ENCODE assay signal across 24 cellular contexts in the genomic region with DNA sequence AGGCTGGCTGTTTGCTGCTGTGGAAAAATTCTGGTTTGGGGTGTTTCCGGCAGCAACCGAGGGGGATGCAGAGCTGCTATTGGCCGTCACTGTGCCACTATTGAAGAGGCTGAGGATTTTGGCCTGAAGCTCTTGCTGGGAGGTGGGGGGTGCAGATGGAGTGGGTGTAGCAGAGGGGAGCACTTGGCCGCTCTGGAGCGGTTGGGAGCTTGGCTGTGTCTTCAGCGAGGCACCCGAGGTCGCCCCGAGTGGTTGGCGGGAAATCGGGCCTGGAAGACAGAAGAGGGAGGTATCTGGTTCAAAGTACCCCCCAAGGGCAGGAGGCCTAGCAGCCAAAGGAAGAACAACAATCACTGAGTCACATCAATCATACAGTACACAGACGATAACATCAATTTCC. TPM values are rescaled to one million over a fixed set of nuclear protein-coding genes. Genes with fewer than 3 reads are reported as not detected.
A peak's percentile ranks its signal among the peaks of the same experiment; 100 is the strongest.
DNase-seq lines count a peak whose midpoint lies in the region; ATAC-seq and TF ChIP-seq lines count a peak whose summit lies in the region.
"Had no signal": no experiment of that assay in that cellular context is flagged by ENCODE, and none has a peak within 500 bp of the region (broad histone marks: within the 10 kb centered on the region; RNA-seq: fewer than 3 reads in every experiment).

No MANE protein-coding gene starts in this region.

- ATAC-seq in GM19397 (IDR thresholded peaks at IDR 0.05; ENCODE audit: unreplicated experiment) (no peak), HG02840 (IDR thresholded peaks at IDR 0.05; ENCODE audit: low FRiP score, unreplicated experiment) (no peak)
- ATAC-seq: K562 had no signal

- H3K9me3 Mint-ChIP-seq in Calu3 (ENCODE audit: low read depth, unreplicated experiment), result no peaks in the 10 kb centered on the region

- TSS peak; percentile 9 for BruUV-seq in Calu3 (replicated peaks; lab: Mats Ljungman, UMichigan)

- no peak overlapping the region for H3K27ac Mint-ChIP-seq in Calu3 (ENCODE audit: unreplicated experiment)

- H3K4me1 Mint-ChIP-seq in Calu3 (ENCODE audit: low read depth, unreplicated experiment), result no peaks in the 10 kb centered on the region

- no peak overlapping the region for H3K4me3 Mint-ChIP-seq in Calu3 (ENCODE audit: low read depth, unreplicated experiment)

- CTCF ChIA-PET in Calu3 (lab: Charles Lee), result no interaction called here

- peak overlapping the region; percentile 54 for H3K27ac ChIP-seq in caudate nucleus (ENCODE audit: low read depth, low read length)
- peak overlapping the region; percentile 51 for H3K27ac ChIP-seq in temporal lobe (ENCODE audit: low read depth, low read length)

- intact Hi-C loops in Calu3 (cut with micrococcal nuclease; ENCODE audit: unreplicated experiment), result no loop called here

- DNase-seq in Calu3 (no peak), caudate nucleus (lab: John Stamatoyannopoulos, UW) (peak in 1 of 61 donors; percentile 53), ecto neural progenitor cell (ENCODE audit: low spot score) (peak; percentile 34)
- no peak for DNase-seq in activated CD4-positive, alpha-beta T cell treated with anti-CD3 and anti-CD28 coated beads for 4 hours
- DNase-seq: BE2C; Caco-2; CD4-positive, alpha-beta memory T cell; GOT3; HCEC 1CT; MM.1S; NCI-H1048; NCI-H1417 treated with DMSO at 0.1 percent for 48 hours; NCI-H187; NCI-H2107; NCI-H446 treated with DMSO at 0.1 percent for 48 hours; NCI-H526 treated with DMSO at 0.1 percent for 48 hours; OCI-M1; SJCRH30 had no signal

- no peak for TF ChIP-seq CTCF in Calu3 (IDR thresholded peaks at IDR 0.05; ENCODE audit: unreplicated experiment)

- H3K27me3 Mint-ChIP-seq in Calu3 (ENCODE audit: unreplicated experiment), result no peaks in the 10 kb centered on the region

- H3K36me3 Mint-ChIP-seq in Calu3 (ENCODE audit: insufficient read depth, unreplicated experiment), result peaks cover 46% of the 10 kb centered on the region

RNA-seq across cellular contexts. Expression of a gene that starts 27.1 kb away (rescaled TPM):
- total RNA-seq in Calu3 (2022) (31.7 and 34.4 TPM in 2 replicates), temporal lobe (21.6 TPM)

RNA-seq across cellular contexts. Expression of a gene that starts 33.6 kb away (rescaled TPM):
- 2.1 and 2.2 TPM in 2 replicates for total RNA-seq in Calu3 (2022)
- total RNA-seq in temporal lobe, result 17.2 TPM
- total RNA-seq: CD4-positive, alpha-beta memory T cell; Daoy had no signal

RNA-seq across cellular contexts. Expression of a gene that starts 53.9 kb away (rescaled TPM):
- total RNA-seq in Calu3 (2022), result not detected in 2 replicates
- total RNA-seq in temporal lobe, result 0.25 TPM
- total RNA-seq: K562, LHCN-M2 had no signal

RNA-seq across cellular contexts. Expression of a gene that starts 55.5 kb away (rescaled TPM):
- 13.3 and 13.6 TPM in 2 replicates for total RNA-seq in Calu3 (2022)
- total RNA-seq in temporal lobe, result 0.49 TPM
- total RNA-seq: Caco-2 had no signal
